In the genomic region with DNA sequence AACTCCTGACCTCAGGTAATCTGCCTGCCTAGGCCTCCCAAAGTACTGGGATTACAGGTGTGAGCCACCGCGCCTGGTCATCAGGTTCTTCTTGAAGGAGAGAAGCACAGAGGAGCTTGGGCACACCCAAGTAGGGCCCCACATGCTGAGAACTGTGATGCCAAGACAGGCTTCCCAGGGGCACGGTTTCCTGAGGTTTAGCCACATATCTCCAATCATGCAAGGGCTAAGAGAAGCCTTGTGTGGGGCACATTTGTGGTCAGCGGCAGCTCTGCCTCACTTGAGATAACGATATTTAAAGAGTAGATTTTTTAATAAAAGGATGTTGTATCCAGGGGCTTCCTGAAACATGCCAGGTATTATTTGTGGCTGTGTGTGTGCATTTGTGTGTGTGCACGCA, we compare ENCODE assay signal across 19 cellular contexts.
"Had no signal": no experiment of that assay in that cellular context is flagged by ENCODE, and none has a peak within 500 bp of the region (broad histone marks: within the 10 kb centered on the region; RNA-seq: fewer than 3 reads in every experiment).

No MANE protein-coding gene starts in this region.

- ATAC-seq: activated CD4-positive, CD25-positive, alpha-beta regulatory T cell treated with anti-CD3 and anti-CD28 coated beads, Interleukin-2, amount 50 U/mL, for 24 hours; activated CD8-positive, alpha-beta T cell treated with anti-CD3 and anti-CD28 coated beads, Interleukin-2, amount 10 ng/mL, durations not matched to agents 7 days and 5 days; body of pancreas; foreskin keratinocyte; psoas muscle; sciatic nerve; stimulated activated effector memory CD8-positive, alpha-beta T cell treated with anti-CD3 and anti-CD28 coated beads, Interleukin-12 subunit alpha, Interleukin-12 subunit beta, amount 100 ng/mL, for 72 hours had no signal

- DNase-seq: activated CD4-positive, alpha-beta T cell treated with anti-CD3 and anti-CD28 coated beads, Interleukin-2, amount 10 ng/mL, durations not matched to agents 7 days and 5 days; activated CD8-positive, alpha-beta T cell treated with anti-CD3 and anti-CD28 coated beads, Interleukin-2, amount 10 ng/mL, durations not matched to agents 7 days and 5 days; activated naive CD4-positive, alpha-beta T cell treated with Interleukin-2 at 50 U/mL for 16 hours; activated naive CD8-positive, alpha-beta T cell treated with anti-CD3 and anti-CD28 coated beads, Interleukin-2, amount 10 ng/mL, durations not matched to agents 7 days and 5 days; activated T-cell treated with anti-CD3 and anti-CD28 coated beads, Interleukin-2, amount 50 U/mL, for 24 hours; amygdala; body of pancreas; endodermal cell; foreskin keratinocyte; immature natural killer cell; kidney glomerular epithelial cell; naive B cell; psoas muscle; stimulated activated CD4-positive, alpha-beta T cell treated with anti-CD3 and anti-CD28 coated beads, Interleukin-4, amount 100 ng/mL, for 24 hours; stomach had no signal

- H3K27ac ChIP-seq: body of pancreas, epithelial cell of prostate, foreskin keratinocyte had no signal
